1 cellular context compared by ENCODE assay signal in genomic region chr18:77400561-77400960, GRCh38.
TF ChIP-seq lines count a peak whose summit lies in the region.

No MANE protein-coding gene starts in this region.

TF ChIP-seq in H1, 55 proteins besides CTCF, POLR2A, EP300 and RAD21 (continued from another document):
- TF ChIP-seq TAF7 (optimal IDR thresholded peaks at IDR 0.05; ENCODE audit: borderline replicate concordance, low read depth, low read length) (no peak), CTBP2 (IDR thresholded peaks at IDR 0.05; ENCODE audit: borderline replicate concordance, insufficient read depth, insufficient read length, low read length) (no peak), SIN3A (conservative IDR thresholded peaks at IDR 0.05 in 1 of 2, IDR thresholded peaks at IDR 0.05 in 1 of 2; ENCODE audit: low read depth in 1 of 2, low read length in 2 of 2) (no peak), ASH2L (IDR thresholded peaks at IDR 0.05; ENCODE audit: low read length) (no peak), POU5F1 (IDR thresholded peaks at IDR 0.05; ENCODE audit: low read depth, low read length) (no peak), SP2 (IDR thresholded peaks at IDR 0.05; ENCODE audit: low read length) (no peak), MAFK (IDR thresholded peaks at IDR 0.05; ENCODE audit: low read depth, low read length) (no peak), HDAC2 (IDR thresholded peaks at IDR 0.05; ENCODE audit: borderline replicate concordance in 1 of 2, low read depth in 2 of 2, low read length in 2 of 2) (no peak), CHD1 (IDR thresholded peaks at IDR 0.05; ENCODE audit: low read depth, low read length) (no peak), CHD7 (IDR thresholded peaks at IDR 0.05; ENCODE audit: insufficient replicate concordance, low read length) (no peak)
